Comparison of ENCODE assay signal across 8 cellular contexts in genomic region chr12:32533506-32533905, GRCh38.
DNase-seq lines count a peak whose midpoint lies in the region; ATAC-seq, FAIRE-seq and TF ChIP-seq lines count a peak whose summit lies in the region.
"Not testable (repeated sequence)": the region's sequence is repeated elsewhere in the genome, so short reads cannot be mapped to it uniquely, and the experiment has no call there.

No MANE protein-coding gene starts in this region.

- not testable (repeated sequence) for ATAC-seq in right lobe of liver, pancreas

- FAIRE-seq in astrocyte (lab: Jason Lieb, UNC); pancreas (lab: Jason Lieb, UNC): not testable (repeated sequence)

- peaks cover 27 to 44% (median 30%) of the 10 kb centered on the region in 10 experiments for H3K4me1 ChIP-seq in BLaER1 treated with 17β-estradiol and CSF1 and Interleukin-3, amounts not matched to agents 10 nM and 100 nM
- H3K4me1 ChIP-seq in OCI-LY3 (ENCODE audit: low read length) (peaks cover 32% of the 10 kb centered on the region), esophagus squamous epithelium (peaks cover 0 to 56% (median 14%) of the 10 kb centered on the region in 3 donors), right lobe of liver (peaks cover 0 to 58% (median 20%) of the 10 kb centered on the region in 4 donors), pancreas (peaks cover 30 to 49% (median 46%) of the 10 kb centered on the region in 3 donors), stomach (peaks cover 45 to 90% (median 64%) of the 10 kb centered on the region in 4 donors)
- not testable (repeated sequence) for H3K4me1 ChIP-seq in astrocyte (ENCODE audit: insufficient read depth, low read length); vagina

- not testable (repeated sequence) for H2AFZ ChIP-seq in OCI-LY3 (ENCODE audit: low read depth, low read length); astrocyte (ENCODE audit: low read depth, low read length)

- not testable (repeated sequence) for H3K4me3 ChIP-seq in BLaER1 treated with 17β-estradiol and CSF1 and Interleukin-3, amounts not matched to agents 10 nM and 100 nM; OCI-LY3 (ENCODE audit: low read length); astrocyte (ENCODE audit: insufficient read depth, low read depth, low read length); esophagus squamous epithelium; pancreas
- peak overlapping the region in 1 of 3 donors; percentile 50 for H3K4me3 ChIP-seq in right lobe of liver
- peak overlapping the region; percentile 36 to 48 (median 38) for H3K4me3 ChIP-seq in stomach
- peak overlapping the region in 1 of 2 donors; percentile 43 for H3K4me3 ChIP-seq in vagina

- H4K20me1 ChIP-seq in BLaER1 treated with 17β-estradiol and CSF1 and Interleukin-3, amounts not matched to agents 10 nM and 100 nM: peaks cover 0 to 13% (median 0%) of the 10 kb centered on the region in 11 experiments; a peak in 1 of 22 replicates
- not testable (repeated sequence) for H4K20me1 ChIP-seq in OCI-LY3 (ENCODE audit: insufficient read depth, low read length); astrocyte (ENCODE audit: insufficient read depth, low read length)

- H3K27ac ChIP-seq in BLaER1 treated with 17β-estradiol and CSF1 and Interleukin-3, amounts not matched to agents 10 nM and 100 nM; OCI-LY3 (ENCODE audit: low read length): not testable (repeated sequence)
- H3K27ac ChIP-seq in astrocyte (ENCODE audit: low read depth, low read length) (peak overlapping the region; percentile 84), esophagus squamous epithelium (peak overlapping the region in 3 of 4 donors; percentile 49 to 82 (median 71)), right lobe of liver (peak overlapping the region; percentile 77 to 84 (median 80)), pancreas (peak overlapping the region in 3 of 4 donors; percentile 46 to 68 (median 62)), stomach (peak overlapping the region; percentile 61 to 89 (median 83)), vagina (peak overlapping the region; percentile 82)

- not testable (repeated sequence) for H3K4me3 Mint-ChIP-seq in astrocyte (ENCODE audit: unreplicated experiment)

- H3K36me3 ChIP-seq in BLaER1 treated with 17β-estradiol and CSF1 and Interleukin-3, amounts not matched to agents 10 nM and 100 nM; OCI-LY3 (replicated peaks; ENCODE audit: low read depth, low read length); astrocyte (ENCODE audit: insufficient read depth, low read length); esophagus squamous epithelium; right lobe of liver; pancreas; stomach; vagina: not testable (repeated sequence)

- 55 to 87% methylated on average over 10 of the region's 10 CpGs for WGBS in esophagus squamous epithelium, 2 donors
- WGBS in right lobe of liver (ENCODE audit: insufficient coverage, low coverage, low lambda C conversion rate, missing lambda C conversion rate): 29% methylated on average over 10 of the region's 10 CpGs
- WGBS in pancreas, 2 donors: 16 to 17% methylated on average over 10 of the region's 10 CpGs
- 16 to 36% (median 29%) methylated on average over 10 of the region's 10 CpGs for WGBS in stomach, 5 donors

- not testable (repeated sequence) for H3K27me3 Mint-ChIP-seq in astrocyte (ENCODE audit: low read depth, unreplicated experiment)

- not testable (repeated sequence) for TF ChIP-seq EP300 in stomach (IDR thresholded peaks at IDR 0.05)

- H3K4me2 ChIP-seq in BLaER1 treated with 17β-estradiol and CSF1 and Interleukin-3, amounts not matched to agents 10 nM and 100 nM: peak overlapping the region in 8 of 11 experiments; percentile 64 to 91 (median 82); a peak in 11 of 22 replicates
- H3K4me2 ChIP-seq in OCI-LY3 (ENCODE audit: low read length): peak overlapping the region; percentile 80
- H3K4me2 ChIP-seq in astrocyte (ENCODE audit: low read length): not testable (repeated sequence)

- peaks cover 25% of the 10 kb centered on the region for H3K4me1 Mint-ChIP-seq in astrocyte (ENCODE audit: low read depth, unreplicated experiment)

- not testable (repeated sequence) for TF ChIP-seq CTCF in OCI-LY3 (IDR thresholded peaks at IDR 0.05; ENCODE audit: low read depth, low read length); astrocyte (IDR thresholded peaks at IDR 0.05; ENCODE audit: insufficient read depth, low read depth, low read length); esophagus squamous epithelium (IDR thresholded peaks at IDR 0.05); right lobe of liver (IDR thresholded peaks at IDR 0.05); pancreas (IDR thresholded peaks at IDR 0.05); stomach (IDR thresholded peaks at IDR 0.05); vagina (IDR thresholded peaks at IDR 0.05)

- not testable (repeated sequence) for H3K27me3 ChIP-seq in BLaER1 treated with 17β-estradiol and CSF1 and Interleukin-3, amounts not matched to agents 10 nM and 100 nM; OCI-LY3 (ENCODE audit: low read depth, low read length); astrocyte (ENCODE audit: insufficient read depth, low read length); esophagus squamous epithelium; right lobe of liver; pancreas; stomach; vagina

- not testable (repeated sequence) for H3K27ac Mint-ChIP-seq in astrocyte (ENCODE audit: unreplicated experiment)

- intact Hi-C loops in esophagus squamous epithelium (cut with DNase I); right lobe of liver (cut with DNase I); pancreas (cut with DNase I); stomach (cut with DNase I; ENCODE audit: low total_unique reads); vagina (cut with DNase I): not testable (repeated sequence)

- not testable (repeated sequence) for H3K9me3 Mint-ChIP-seq in astrocyte (ENCODE audit: unreplicated experiment)

- not testable (repeated sequence) for H3K9ac ChIP-seq in BLaER1 treated with 17β-estradiol and CSF1 and Interleukin-3, amounts not matched to agents 10 nM and 100 nM; OCI-LY3 (ENCODE audit: low read length); astrocyte (ENCODE audit: low read length)

- not testable (repeated sequence) for H3K9me3 ChIP-seq in BLaER1 treated with 17β-estradiol and CSF1 and Interleukin-3, amounts not matched to agents 10 nM and 100 nM (replicated peaks in 1 of 11); OCI-LY3 (ENCODE audit: insufficient read depth, low read length); astrocyte (ENCODE audit: insufficient read depth, low read depth, low read length); esophagus squamous epithelium; right lobe of liver; pancreas; stomach; vagina

- not testable (repeated sequence) for H3K36me3 Mint-ChIP-seq in astrocyte (ENCODE audit: low read depth, unreplicated experiment)

- not testable (repeated sequence) for H3K79me2 ChIP-seq in OCI-LY3 (ENCODE audit: low read length)
- H3K79me2 ChIP-seq in astrocyte (ENCODE audit: insufficient read depth, low read length): peaks cover 39% of the 10 kb centered on the region

- not testable (repeated sequence) for DNase-seq in astrocyte (ENCODE audit: low read depth); esophagus squamous epithelium (lab: John Stamatoyannopoulos, UW); right lobe of liver; pancreas; stomach; vagina (ENCODE audit: extremely low spot score in 2 of 2)

- not testable (repeated sequence) for TF ChIP-seq POLR2A in esophagus squamous epithelium (IDR thresholded peaks at IDR 0.05); right lobe of liver (IDR thresholded peaks at IDR 0.05); stomach (IDR thresholded peaks at IDR 0.05); vagina (IDR thresholded peaks at IDR 0.05)
